ENCODE assay signal across 16 cellular contexts in genomic region chr2:11404381-11405073, GRCh38.
DNase-seq lines count a peak whose midpoint lies in the region; FAIRE-seq and TF ChIP-seq lines count a peak whose summit lies in the region.
"Had no signal": no experiment of that assay in that cellular context is flagged by ENCODE, and none has a peak within 500 bp of the region (broad histone marks: within the 10 kb centered on the region; RNA-seq: fewer than 3 reads in every experiment).

No MANE protein-coding gene starts in this region.

- no peak overlapping the region for H2BK15ac ChIP-seq in mesendoderm (replicated peaks; ENCODE audit: low read depth)

- H2BK5ac ChIP-seq in mesendoderm (ENCODE audit: low read length) = no peak overlapping the region

- H3K4me1 Mint-ChIP-seq in nephron = peaks cover 37% of the 10 kb centered on the region
- H3K4me1 Mint-ChIP-seq: naive B cell, T-cell had no signal

- no peak overlapping the region for H2BK120ac ChIP-seq in mesendoderm (ENCODE audit: low read depth, low read length)

- H2AK5ac ChIP-seq in mesendoderm (ENCODE audit: low read length) = no peak overlapping the region

- no peak overlapping the region for H3K18ac ChIP-seq in mesendoderm (ENCODE audit: low read length)

- H4K8ac ChIP-seq in mesendoderm (ENCODE audit: low read depth, low read length) = no peak overlapping the region

- H3K27me3 ChIP-seq in SJSA1 (replicated peaks) (no peaks in the 10 kb centered on the region), endothelial cell of umbilical vein (ENCODE audit: control insufficient read depth in 2 of 2, insufficient read depth in 2 of 2, low read length in 2 of 2) (no peaks in the 10 kb centered on the region), mesendoderm (ENCODE audit: insufficient read depth, low read length, poor library complexity) (no peaks in the 10 kb centered on the region)

- no peak for DNase-seq in SJSA1 (ENCODE audit: low read depth in 1 of 2, low spot score in 2 of 2)
- peak; percentile 47 for DNase-seq in endothelial cell of umbilical vein (ENCODE audit: low read depth, low spot score)
- DNase-seq in SW480 (ENCODE audit: low spot score) = no peak
- DNase-seq in mesendoderm = no peak
- DNase-seq in iPS-NIHi7 (ENCODE audit: extremely low spot score) = no peak
- DNase-seq in pons (ENCODE audit: low spot score) = no peak
- DNase-seq: activated CD4-positive, alpha-beta T cell treated with anti-CD3 and anti-CD28 coated beads, Interleukin-2, amount 50 U/mL, for 4 hours; activated T-cell treated with anti-CD3 and anti-CD28 coated beads, Interleukin-2, amount 50 U/mL, for 1 hour; HFFc6; naive B cell; stimulated activated naive CD8-positive, alpha-beta T cell treated with anti-CD3 and anti-CD28 coated beads, Interleukin-15, Interleukin-2, amounts not matched to agents 100 U/mL and 50 U/mL, for 24 hours; T-cell had no signal

- peak overlapping the region; percentile 32 to 99 (median 64) for H3K27ac Mint-ChIP-seq in nephron
- H3K27ac Mint-ChIP-seq: HFFc6, T-cell had no signal

- peak overlapping the region; percentile 27 for H3K9ac ChIP-seq in endothelial cell of umbilical vein (replicated peaks; ENCODE audit: extremely low read depth, insufficient read depth, low read length)
- no peak overlapping the region for H3K9ac ChIP-seq in mesendoderm (ENCODE audit: low read length)

- peaks cover 4% of the 10 kb centered on the region for H3K27me3 Mint-ChIP-seq in nephron (ENCODE audit: low read depth)

- H3K4me3 ChIP-seq in SJSA1 (no peak overlapping the region), endothelial cell of umbilical vein (replicated peaks in 1 of 3; ENCODE audit: insufficient read depth in 1 of 3, low read depth in 1 of 3, low read length in 3 of 3) (no peak overlapping the region), mesendoderm (ENCODE audit: low read length) (no peak overlapping the region)

- no peaks in the 10 kb centered on the region for H3K79me1 ChIP-seq in mesendoderm (ENCODE audit: low read length)

- H3K4me2 ChIP-seq in endothelial cell of umbilical vein (ENCODE audit: insufficient read depth, low read length) (no peak overlapping the region), mesendoderm (ENCODE audit: low read length) (no peak overlapping the region)

- no peak overlapping the region for H3K23ac ChIP-seq in mesendoderm (ENCODE audit: low read length)

- H4K5ac ChIP-seq in mesendoderm (ENCODE audit: low read length) = no peak overlapping the region

- TF ChIP-seq CTCF in endothelial cell of umbilical vein (IDR thresholded peaks at IDR 0.05; ENCODE audit: extremely low read depth in 1 of 2, insufficient read depth in 1 of 2, low read depth in 1 of 2, low read length in 2 of 2) = no peak
- no peak for TF ChIP-seq CTCF in nephron (IDR thresholded peaks at IDR 0.05; ENCODE audit: unreplicated experiment in 3 of 3)

- peak; percentile 62 for FAIRE-seq in endothelial cell of umbilical vein (lab: Jason Lieb, UNC)
- FAIRE-seq: HTR-8/SVneo had no signal

- intact Hi-C loops in endothelial cell of umbilical vein (cut with micrococcal nuclease) = loop anchor here (5.0 kb wide), 1 partner anchor 37 kb away; no protein-coding TSS in a partner anchor

- no peak overlapping the region for H2AFZ ChIP-seq in endothelial cell of umbilical vein (ENCODE audit: low read depth, low read length)

- H3K4me1 ChIP-seq in SJSA1 (replicated peaks) (peaks cover 25% of the 10 kb centered on the region), endothelial cell of umbilical vein (ENCODE audit: control insufficient read depth, extremely low read depth, insufficient read depth, low read length) (peaks cover 6% of the 10 kb centered on the region), mesendoderm (ENCODE audit: control insufficient read depth, low read depth, low read length) (no peaks in the 10 kb centered on the region)

- H3K79me2 ChIP-seq in endothelial cell of umbilical vein (ENCODE audit: control insufficient read depth, insufficient read depth, low read length) = no peaks in the 10 kb centered on the region
- no peaks in the 10 kb centered on the region for H3K79me2 ChIP-seq in mesendoderm (ENCODE audit: control insufficient read depth, insufficient read depth, low read length)

- no peaks in the 10 kb centered on the region for H3K9me1 ChIP-seq in endothelial cell of umbilical vein (replicated peaks; ENCODE audit: control insufficient read depth, extremely low read depth, insufficient read depth, low read length)

- CTCF ChIA-PET in endothelial cell of umbilical vein (lab: Charles Lee) = interaction anchor here (1.0 to 13.6 kb wide), 12 partner anchors 8 to 572 kb away, joined by 3 to 364 read pairs (median 6); partner anchors contain the start of gene ROCK2

- no peak overlapping the region for H3K4me3 Mint-ChIP-seq in nephron
- H3K4me3 Mint-ChIP-seq: HFFc6, naive B cell, T-cell had no signal

- H3K9me3 ChIP-seq in SJSA1 (replicated peaks) = no peaks in the 10 kb centered on the region
- H3K9me3 ChIP-seq in endothelial cell of umbilical vein (replicated peaks; ENCODE audit: control insufficient read depth, insufficient read depth, low read length) = no peaks in the 10 kb centered on the region

- dilution Hi-C loops in endothelial cell of umbilical vein (cut with MboI; ENCODE audit: extremely low pct_ligation_motif_present, low sequenced_read_pairs) = no loop called here

- POLR2A ChIA-PET in endothelial cell of umbilical vein (lab: Charles Lee) = interaction anchor here (1.2 to 1.4 kb wide), 2 partner anchors 37 to 60 kb away, joined by 3 to 11 read pairs; partner anchors contain the start of gene ROCK2

- WGBS in mesendoderm (ENCODE audit: extremely low coverage, insufficient coverage, low lambda C conversion rate) = no CpG with 5 or more reads among the region's 7 CpGs

- H3K56ac ChIP-seq in mesendoderm (ENCODE audit: low read length) = no peak overlapping the region

- no TSS peak for BruUV-seq in endothelial cell of umbilical vein (replicated peaks; lab: Mats Ljungman, UMichigan)

- H3K36me3 ChIP-seq in SJSA1 (no peaks in the 10 kb centered on the region), endothelial cell of umbilical vein (ENCODE audit: control insufficient read depth in 2 of 2, extremely low read depth in 1 of 2, insufficient read depth in 2 of 2, low read length in 2 of 2) (no peaks in the 10 kb centered on the region), mesendoderm (ENCODE audit: control insufficient read depth, insufficient read depth, low read length) (no peaks in the 10 kb centered on the region)

- no peaks in the 10 kb centered on the region for H4K20me1 ChIP-seq in endothelial cell of umbilical vein (replicated peaks; ENCODE audit: control insufficient read depth, extremely low read depth, insufficient read depth, low read length)

- H3K4ac ChIP-seq in mesendoderm (ENCODE audit: low read depth, low read length) = no peak overlapping the region

- peak overlapping the region; percentile 53 for H3K27ac ChIP-seq in SJSA1
- H3K27ac ChIP-seq in endothelial cell of umbilical vein (ENCODE audit: insufficient read depth, low read depth, low read length) = peak overlapping the region; percentile 54
- H3K27ac ChIP-seq in temporal lobe (ENCODE audit: low read depth, low read length) = peak overlapping the region; percentile 21
- no peak overlapping the region for H3K27ac ChIP-seq in mesendoderm (ENCODE audit: low read depth, low read length)

- no peaks in the 10 kb centered on the region for H3K36me3 Mint-ChIP-seq in nephron (ENCODE audit: low read depth)
- H3K36me3 Mint-ChIP-seq: activated naive CD4-positive, alpha-beta T cell treated with anti-CD3 and anti-CD28 coated beads, Interleukin-2, amount 50 U/mL, for 72 hours; naive B cell; T-cell had no signal

- no peak for TF ChIP-seq POLR2A in endothelial cell of umbilical vein (IDR thresholded peaks at IDR 0.05; ENCODE audit: low read depth, low read length)

- no peaks in the 10 kb centered on the region for H3K9me3 Mint-ChIP-seq in nephron
- H3K9me3 Mint-ChIP-seq: activated naive CD4-positive, alpha-beta T cell treated with anti-CD3 and anti-CD28 coated beads, Interleukin-2, amount 50 U/mL, for 72 hours; HFFc6; T-cell had no signal

TF ChIP-seq in endothelial cell of umbilical vein, 7 proteins besides CTCF, POLR2A, EP300 and RAD21:
- TF ChIP-seq MYC (IDR thresholded peaks at IDR 0.05; ENCODE audit: low read depth, low read length) = no peak
- no peak for TF ChIP-seq MAX (IDR thresholded peaks at IDR 0.05; ENCODE audit: insufficient read depth, insufficient read length)
